Comparison of ENCODE assay signal across 18 cellular contexts in the genomic region with DNA sequence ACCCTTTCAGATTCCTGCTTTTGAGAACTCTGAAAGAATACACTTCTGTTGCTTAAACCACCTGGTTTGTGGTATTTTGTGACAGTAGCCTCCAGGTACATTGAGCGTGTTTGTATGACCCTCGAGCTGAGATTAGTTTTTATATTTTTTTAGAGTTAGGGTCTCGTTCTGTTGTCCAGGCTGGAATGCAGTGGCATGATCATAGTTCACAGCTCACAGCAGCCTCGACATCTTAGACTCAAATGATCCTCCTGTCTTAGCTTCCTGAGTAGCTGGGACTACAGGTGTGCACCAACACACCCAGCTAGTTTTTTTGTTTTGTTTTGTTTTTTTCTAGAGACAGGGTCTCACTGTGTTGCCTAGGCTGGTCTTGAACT. TPM values are rescaled to one million over a fixed set of nuclear protein-coding genes. Genes with fewer than 3 reads are reported as not detected.
DNase-seq lines count a peak whose midpoint lies in the region; ATAC-seq, FAIRE-seq and TF ChIP-seq lines count a peak whose summit lies in the region.
"Had no signal": no experiment of that assay in that cellular context is flagged by ENCODE, and none has a peak within 500 bp of the region (broad histone marks: within the 10 kb centered on the region; RNA-seq: fewer than 3 reads in every experiment).

No MANE protein-coding gene starts in this region.

- peaks cover 36% of the 10 kb centered on the region for H3K4me1 Mint-ChIP-seq in stimulated activated memory B cell treated with anti-CD40 and anti-IgM and Interleukin-4, amounts not matched to agents 10 μg/mL and 1 μg/mL and 100 μg/mL, for 72 hours
- H3K4me1 Mint-ChIP-seq in effector memory CD8-positive, alpha-beta T cell (ENCODE audit: low read depth in 2 of 2) = peaks cover 0 to 3% of the 10 kb centered on the region in 2 donors
- H3K4me1 Mint-ChIP-seq: CD4-positive, CD25-positive, alpha-beta regulatory T cell had no signal

- H3K4me1 ChIP-seq in BLaER1 (peaks cover 39% of the 10 kb centered on the region), Karpas-422 (ENCODE audit: low read length) (no peaks in the 10 kb centered on the region), GM12878 (ENCODE audit: control insufficient read depth, insufficient read depth, low read length) (peaks cover 24% of the 10 kb centered on the region)

- ATAC-seq in GM12878 (no peak), HG02840 (IDR thresholded peaks at IDR 0.05; ENCODE audit: low FRiP score, unreplicated experiment) (no peak), HG02885 (IDR thresholded peaks at IDR 0.05; ENCODE audit: poor library complexity, unreplicated experiment) (no peak)
- ATAC-seq in stimulated activated memory B cell treated with anti-CD40 and anti-IgM and Interleukin-4, amounts not matched to agents 10 μg/mL and 1 μg/mL and 100 μg/mL, for 72 hours = no peak
- no peak for ATAC-seq in effector memory CD8-positive, alpha-beta T cell (replicated peaks)
- ATAC-seq: GM23338 had no signal

- in situ Hi-C loops in GM12878 (cut with MboI) = no loop called here

- no peaks in the 10 kb centered on the region for H3K36me3 Mint-ChIP-seq in stimulated activated memory B cell treated with anti-CD40 and anti-IgM and Interleukin-4, amounts not matched to agents 10 μg/mL and 1 μg/mL and 100 μg/mL, for 72 hours
- no peaks in the 10 kb centered on the region for H3K36me3 Mint-ChIP-seq in effector memory CD8-positive, alpha-beta T cell (ENCODE audit: insufficient read depth)
- H3K36me3 Mint-ChIP-seq: CD4-positive, CD25-positive, alpha-beta regulatory T cell; CD8-positive, alpha-beta memory T cell had no signal

- H3K27ac ChIP-seq in BLaER1 (no peak overlapping the region), Karpas-422 (ENCODE audit: low read length) (no peak overlapping the region), GM12878 (ENCODE audit: control insufficient read depth, insufficient read depth) (no peak overlapping the region)

- no peaks in the 10 kb centered on the region for H3K9me3 Mint-ChIP-seq in stimulated activated memory B cell treated with anti-CD40 and anti-IgM and Interleukin-4, amounts not matched to agents 10 μg/mL and 1 μg/mL and 100 μg/mL, for 72 hours
- no peaks in the 10 kb centered on the region for H3K9me3 Mint-ChIP-seq in effector memory CD8-positive, alpha-beta T cell
- H3K9me3 Mint-ChIP-seq: CD4-positive, CD25-positive, alpha-beta regulatory T cell; CD8-positive, alpha-beta memory T cell; GM23338 had no signal

- H3K4me3 ChIP-seq in BLaER1 (no peak overlapping the region), Karpas-422 (ENCODE audit: low read length) (no peak overlapping the region), GM12878 (no peak overlapping the region)
- H3K4me3 ChIP-seq: GM23338 had no signal

- H3K27ac Mint-ChIP-seq in stimulated activated memory B cell treated with anti-CD40 and anti-IgM and Interleukin-4, amounts not matched to agents 10 μg/mL and 1 μg/mL and 100 μg/mL, for 72 hours = peak overlapping the region; percentile 77
- no peak overlapping the region for H3K27ac Mint-ChIP-seq in effector memory CD8-positive, alpha-beta T cell
- H3K27ac Mint-ChIP-seq: CD4-positive, CD25-positive, alpha-beta regulatory T cell; CD8-positive, alpha-beta memory T cell; GM23338 had no signal

- TF ChIP-seq CTCF in GM12878 (IDR thresholded peaks at IDR 0.05 in 2 of 3, conservative IDR thresholded peaks at IDR 0.05 in 1 of 3; ENCODE audit: control insufficient read depth in 2 of 3, extremely low read depth in 1 of 3, insufficient read depth in 1 of 3, low read depth in 3 of 3, low read length in 3 of 3) = no peak

- WGBS in GM12878 (ENCODE audit: insufficient coverage, insufficient replicate concordance, low lambda C conversion rate, missing lambda C conversion rate) = 34% methylated on average over 4 of the region's 4 CpGs

- H3K79me2 ChIP-seq in Karpas-422 (ENCODE audit: low read length) (no peaks in the 10 kb centered on the region), GM12878 (ENCODE audit: control insufficient read depth, insufficient read depth, low read length) (no peaks in the 10 kb centered on the region)

- POLR2A ChIA-PET in GM12878 (lab: Charles Lee) = interaction anchor here (0.6 kb wide), 1 partner anchor 159 kb away, joined by 5 read pairs; no protein-coding TSS in a partner anchor

- H3K9me3 ChIP-seq in BLaER1 = no peaks in the 10 kb centered on the region
- no peaks in the 10 kb centered on the region for H3K9me3 ChIP-seq in Karpas-422 (ENCODE audit: low read length)
- no peaks in the 10 kb centered on the region for H3K9me3 ChIP-seq in GM12878 (replicated peaks; ENCODE audit: control insufficient read depth, insufficient read depth, low read length)

- SMC1A ChIA-PET in GM12878 (lab: Charles Lee; ENCODE audit: uncharacterized antibody, unreplicated experiment) = interaction anchor here (0.8 to 5.4 kb wide), 7 partner anchors 9 to 101 kb away, joined by 3 to 36 read pairs (median 7); no protein-coding TSS in a partner anchor

- RAD21 ChIA-PET in GM12878 (lab: Charles Lee; ENCODE audit: unreplicated experiment) = interaction anchor here (1.1 to 3.3 kb wide), 4 partner anchors 8 to 68 kb away, joined by 3 to 11 read pairs (median 5); no protein-coding TSS in a partner anchor

- BruUV-seq in GM12878 (replicated peaks; lab: Mats Ljungman, UMichigan) = no TSS peak

- peak; percentile 6 for DNase-seq in Karpas-422
- DNase-seq in GM12878 (ENCODE audit: low read depth, low spot score) = no peak
- no peak for DNase-seq in effector memory CD8-positive, alpha-beta T cell
- DNase-seq: 8988T; C1 segment of cervical spinal cord; CD4-positive, CD25-positive, alpha-beta regulatory T cell; CD8-positive, alpha-beta memory T cell; COR-L47; HCEC 1CT had no signal

- peaks cover 8% of the 10 kb centered on the region for H3K27me3 Mint-ChIP-seq in stimulated activated memory B cell treated with anti-CD40 and anti-IgM and Interleukin-4, amounts not matched to agents 10 μg/mL and 1 μg/mL and 100 μg/mL, for 72 hours
- peaks cover 14 to 35% of the 10 kb centered on the region in 2 donors for H3K27me3 Mint-ChIP-seq in effector memory CD8-positive, alpha-beta T cell

- H3K9me2 ChIP-seq in Karpas-422 (replicated peaks; ENCODE audit: insufficient read depth, low read length) = no peaks in the 10 kb centered on the region

- H2AFZ ChIP-seq in Karpas-422 (ENCODE audit: low read length) = no peak overlapping the region
- H2AFZ ChIP-seq in GM12878 (ENCODE audit: control insufficient read depth, low read depth, low read length) = 0 out of 2 replicates have a peak overlapping the region, but pooled peaks have one; percentile 10
- H2AFZ ChIP-seq: GM23338 had no signal

- intact Hi-C loops in GM12878 (cut with micrococcal nuclease; ENCODE audit: unreplicated experiment) = no loop called here

- H3K27me3 ChIP-seq in BLaER1 (no peaks in the 10 kb centered on the region; the same call in 1 of the 2 replicates), Karpas-422 (ENCODE audit: low read length) (no peaks in the 10 kb centered on the region), GM12878 (replicated peaks in 1 of 2; ENCODE audit: control insufficient read depth in 2 of 2, insufficient read depth in 2 of 2, low read length in 1 of 2) (no peaks in the 10 kb centered on the region)

- FAIRE-seq in GM12878 (lab: Jason Lieb, UNC) = no peak
- FAIRE-seq: D721Med, G401.6, GM12892, H54 had no signal

- H4K20me1 ChIP-seq in BLaER1 (no peaks in the 10 kb centered on the region), Karpas-422 (ENCODE audit: insufficient read depth, low read depth, low read length) (no peaks in the 10 kb centered on the region), GM12878 (ENCODE audit: control insufficient read depth, insufficient read depth) (no peaks in the 10 kb centered on the region)

- CTCF ChIA-PET in GM12878 (lab: Yijun Ruan, JAX) = interaction anchor here (0.9 to 2.0 kb wide), 5 partner anchors 14 to 185 kb away, joined by 3 to 7 read pairs (median 3); no protein-coding TSS in a partner anchor

- no peak overlapping the region for H3K4me3 Mint-ChIP-seq in stimulated activated memory B cell treated with anti-CD40 and anti-IgM and Interleukin-4, amounts not matched to agents 10 μg/mL and 1 μg/mL and 100 μg/mL, for 72 hours
- H3K4me3 Mint-ChIP-seq in effector memory CD8-positive, alpha-beta T cell = no peak overlapping the region
- H3K4me3 Mint-ChIP-seq: CD4-positive, CD25-positive, alpha-beta regulatory T cell; CD8-positive, alpha-beta memory T cell; GM23338 had no signal

- H3K4me2 ChIP-seq in BLaER1 (peak overlapping the region; percentile 59), Karpas-422 (ENCODE audit: low read depth, low read length, poor library complexity, severe bottlenecking) (no peak overlapping the region), GM12878 (ENCODE audit: control insufficient read depth, insufficient read depth) (peak overlapping the region; percentile 44)
- H3K4me2 ChIP-seq: GM23338 had no signal

- TF ChIP-seq POLR2A in GM12878 (IDR thresholded peaks at IDR 0.05; ENCODE audit: low read depth, low read length) = no peak

- no peak for TF ChIP-seq RAD21 in GM12878 (IDR thresholded peaks at IDR 0.05; ENCODE audit: insufficient read depth, low read depth, low read length)

- no peak for TF ChIP-seq EP300 in GM12878 (IDR thresholded peaks at IDR 0.05; ENCODE audit: borderline replicate concordance in 1 of 2, control insufficient read depth in 1 of 2, low read depth in 2 of 2, low read length in 2 of 2)

- no peaks in the 10 kb centered on the region for H3K36me3 ChIP-seq in BLaER1
- no peaks in the 10 kb centered on the region for H3K36me3 ChIP-seq in Karpas-422 (ENCODE audit: insufficient read depth, low read length)
- no peaks in the 10 kb centered on the region for H3K36me3 ChIP-seq in GM12878 (ENCODE audit: control insufficient read depth in 2 of 2, insufficient read depth in 2 of 2, low read length in 1 of 2)

- H3K9ac ChIP-seq in BLaER1 = no peak overlapping the region
- H3K9ac ChIP-seq in Karpas-422 (ENCODE audit: low read length) = no peak overlapping the region
- no peak overlapping the region for H3K9ac ChIP-seq in GM12878 (ENCODE audit: control insufficient read depth, insufficient read depth, low read length)

RNA-seq across cellular contexts. Expression of a gene that starts 4.5 kb away (rescaled TPM):
- not detected in 2 replicates for total RNA-seq in Karpas-422 (2014; rRNA removed; shearing (Covaris generic); ENCODE audit: low replicate concordance)
- total RNA-seq in GM12878 (2013; cell fraction: nucleolus; rRNA removed) = 23.0 and 26.1 TPM in 2 replicates
- 5.1 and 5.7 TPM in 2 replicates for total RNA-seq in GM12878 (2014; rRNA removed)
- 4.4 and 4.5 TPM in 2 replicates for total RNA-seq in GM12878 (2014; rRNA removed; fragmentation: Illumina TruSeq; extraction: Trizol)
- 14.3 and 14.7 TPM in 2 replicates for total RNA-seq in GM12878 (2021)
- 1.5 TPM for polyA plus RNA-seq in GM12878 (2011; ENCODE audit: low read depth)
- polyA plus RNA-seq in GM12878 (2011; rRNA removed) = 3.0 and 3.7 TPM in 2 replicates
- polyA plus RNA-seq in GM12878 (2011; cell fraction: cytosol; rRNA removed) = 2.1 and 3.3 TPM in 2 replicates
- 3.3 and 3.7 TPM in 2 replicates for polyA plus RNA-seq in GM12878 (2011; cell fraction: nucleus; rRNA removed)
- 2.3 and 3.1 TPM in 2 replicates for polyA plus RNA-seq in GM12878 (2012)
- 4.0 and 5.4 TPM in 2 replicates for polyA plus RNA-seq in GM12878 (2014; fragmentation: Illumina TruSeq; extraction: Trizol)
- polyA plus RNA-seq in GM12878 (2014; fragmentation: Nextera tagmentation; extraction: Ambion mirVana) = under 1 TPM; 0.48 to 0.68 TPM
- 4.3 and 5.1 TPM in 2 replicates for polyA plus RNA-seq in GM12878 (2014; rRNA removed)
- polyA plus RNA-seq in GM12878 (2016; fragmentation: Nextera tagmentation; extraction: Ambion mirVana) = 1 to 10 TPM in 1 of 2 experiments, under 1 TPM in 1; 0.57 to 1.7 TPM
- polyA minus RNA-seq in GM12878 (2011; rRNA and poly(A)+ RNA removed) = 3.0 and 4.4 TPM in 2 replicates
- polyA minus RNA-seq in GM12878 (2011; cell fraction: cytosol; rRNA and poly(A)+ RNA removed) = 3.7 and 4.2 TPM in 2 replicates
- polyA minus RNA-seq in GM12878 (2011; cell fraction: nucleus; rRNA and poly(A)+ RNA removed) = 3.0 and 5.2 TPM in 2 replicates

RNA-seq across cellular contexts. Expression of a gene that starts 41.9 kb away (rescaled TPM):
- total RNA-seq in Karpas-422 (2014; rRNA removed; shearing (Covaris generic); ENCODE audit: low replicate concordance) = 6.1 and 31.7 TPM in 2 replicates
- 11.8 and 19.8 TPM in 2 replicates for total RNA-seq in GM12878 (2013; cell fraction: nucleolus; rRNA removed)
- total RNA-seq in GM12878 (2014; rRNA removed) = 13.1 and 14.4 TPM in 2 replicates
- 9.7 and 10.7 TPM in 2 replicates for total RNA-seq in GM12878 (2014; rRNA removed; fragmentation: Illumina TruSeq; extraction: Trizol)
- total RNA-seq in GM12878 (2021) = 14.6 and 16.5 TPM in 2 replicates
- polyA plus RNA-seq in GM12878 (2011; ENCODE audit: low read depth) = 6.8 TPM
- polyA plus RNA-seq in GM12878 (2011; rRNA removed) = 12.8 and 15.2 TPM in 2 replicates
- polyA plus RNA-seq in GM12878 (2011; cell fraction: cytosol; rRNA removed) = 9.0 and 11.9 TPM in 2 replicates
- 7.2 and 9.9 TPM in 2 replicates for polyA plus RNA-seq in GM12878 (2011; cell fraction: nucleus; rRNA removed)
- 8.8 and 9.4 TPM in 2 replicates for polyA plus RNA-seq in GM12878 (2012)
- 9.2 and 11.5 TPM in 2 replicates for polyA plus RNA-seq in GM12878 (2014; fragmentation: Illumina TruSeq; extraction: Trizol)
- polyA plus RNA-seq in GM12878 (2014; fragmentation: Nextera tagmentation; extraction: Ambion mirVana) = 1 to 10 TPM; 3.2 to 4.3 TPM
- 18.1 and 21.9 TPM in 2 replicates for polyA plus RNA-seq in GM12878 (2014; rRNA removed)
- 10 to 100 TPM; 14.9 to 19.7 TPM for polyA plus RNA-seq in GM12878 (2016; fragmentation: Nextera tagmentation; extraction: Ambion mirVana)
- 10.0 and 16.5 TPM in 2 replicates for polyA minus RNA-seq in GM12878 (2011; rRNA and poly(A)+ RNA removed)
- polyA minus RNA-seq in GM12878 (2011; cell fraction: cytosol; rRNA and poly(A)+ RNA removed) = 1.9 and 3.4 TPM in 2 replicates
- 8.9 and 12.9 TPM in 2 replicates for polyA minus RNA-seq in GM12878 (2011; cell fraction: nucleus; rRNA and poly(A)+ RNA removed)

RNA-seq across cellular contexts. Expression of a gene that starts 58.8 kb away (rescaled TPM):
- not detected in 2 replicates for total RNA-seq in Karpas-422 (2014; rRNA removed; shearing (Covaris generic); ENCODE audit: low replicate concordance)
- total RNA-seq in GM12878 (2013; cell fraction: nucleolus; rRNA removed) = 24.8 and 37.1 TPM in 2 replicates
- total RNA-seq in GM12878 (2014; rRNA removed) = 5.7 and 6.2 TPM in 2 replicates
- 4.1 and 5.8 TPM in 2 replicates for total RNA-seq in GM12878 (2014; rRNA removed; fragmentation: Illumina TruSeq; extraction: Trizol)
- total RNA-seq in GM12878 (2021) = 3.8 and 4.0 TPM in 2 replicates
- 0.72 TPM for polyA plus RNA-seq in GM12878 (2011; ENCODE audit: low read depth)
- 3.2 and 4.3 TPM in 2 replicates for polyA plus RNA-seq in GM12878 (2011; rRNA removed)
- 4.5 and 6.0 TPM in 2 replicates for polyA plus RNA-seq in GM12878 (2011; cell fraction: cytosol; rRNA removed)
- polyA plus RNA-seq in GM12878 (2011; cell fraction: nucleus; rRNA removed) = 6.6 TPM in 2 replicates
- polyA plus RNA-seq in GM12878 (2012) = 3.6 and 5.8 TPM in 2 replicates
- 3.3 and 5.3 TPM in 2 replicates for polyA plus RNA-seq in GM12878 (2014; fragmentation: Illumina TruSeq; extraction: Trizol)
- polyA plus RNA-seq in GM12878 (2014; fragmentation: Nextera tagmentation; extraction: Ambion mirVana) = 10 to 100 TPM; 10.2 to 12.3 TPM
- polyA plus RNA-seq in GM12878 (2014; rRNA removed) = 5.6 and 8.2 TPM in 2 replicates
- 1 to 10 TPM; 3.7 to 4.7 TPM for polyA plus RNA-seq in GM12878 (2016; fragmentation: Nextera tagmentation; extraction: Ambion mirVana)
- polyA minus RNA-seq in GM12878 (2011; rRNA and poly(A)+ RNA removed) = 4.5 and 6.9 TPM in 2 replicates
- polyA minus RNA-seq in GM12878 (2011; cell fraction: cytosol; rRNA and poly(A)+ RNA removed) = 1.1 and 2.2 TPM in 2 replicates
- 3.6 and 7.7 TPM in 2 replicates for polyA minus RNA-seq in GM12878 (2011; cell fraction: nucleus; rRNA and poly(A)+ RNA removed)
- total RNA-seq: CD4-positive, CD25-positive, alpha-beta regulatory T cell; CD8-positive, alpha-beta memory T cell had no signal
- polyA plus RNA-seq: CD8-positive, alpha-beta memory T cell had no signal
